In genomic region chr1:156707486-156708244, GRCh38 we compare ENCODE assay signal across 8 cellular contexts. TPM values are rescaled to one million over a fixed set of nuclear protein-coding genes. Genes with fewer than 3 reads are reported as not detected.
A peak's percentile ranks its signal among the peaks of the same experiment; 100 is the strongest.
DNase-seq lines count a peak whose midpoint lies in the region; ATAC-seq and TF ChIP-seq lines count a peak whose summit lies in the region.
"Had no signal": no experiment of that assay in that cellular context is flagged by ENCODE, and none has a peak within 500 bp of the region (broad histone marks: within the 10 kb centered on the region; RNA-seq: fewer than 3 reads in every experiment).

No MANE protein-coding gene starts in this region.

- no peak overlapping the region for H2BK15ac ChIP-seq in H9 (ENCODE audit: low read depth, low read length)

- H3K9me3 ChIP-seq in H9 (ENCODE audit: control insufficient read depth, low read depth, low read length) = no peaks in the 10 kb centered on the region
- H3K9me3 ChIP-seq: psoas muscle had no signal

- no peak overlapping the region for H3K4me3 ChIP-seq in choroid plexus epithelial cell (ENCODE audit: low read depth, low read length)
- H3K4me3 ChIP-seq: psoas muscle had no signal

- no peak for ATAC-seq in GM18907 (IDR thresholded peaks at IDR 0.05; ENCODE audit: unreplicated experiment)

- peak overlapping the region; percentile 83 for H3K4me2 ChIP-seq in H9 (ENCODE audit: insufficient read depth, insufficient read length, low read length)

- H2BK120ac ChIP-seq in H9 (ENCODE audit: low read depth, low read length, poor library complexity, severe bottlenecking) = no peak overlapping the region

- no peak overlapping the region for H3K4ac ChIP-seq in H9 (ENCODE audit: low read depth, low read length)

- peak overlapping the region; percentile 56 for H3K18ac ChIP-seq in H9 (ENCODE audit: insufficient read length, low read depth, low read length)

- H3K4me1 Mint-ChIP-seq in H9 = peaks cover 78 to 80% of the 10 kb centered on the region in 2 experiments
- peaks cover 33% of the 10 kb centered on the region for H3K4me1 Mint-ChIP-seq in progenitor cell of endocrine pancreas (ENCODE audit: low read depth)

- H2AFZ ChIP-seq in H9 (ENCODE audit: low read length) = no peak overlapping the region

- peaks cover 29% of the 10 kb centered on the region for H3K27me3 Mint-ChIP-seq in H9 (ENCODE audit: low read depth)
- peaks cover 10% of the 10 kb centered on the region for H3K27me3 Mint-ChIP-seq in progenitor cell of endocrine pancreas

- TF ChIP-seq CTCF in H9 (conservative IDR thresholded peaks at IDR 0.05) (no peak), choroid plexus epithelial cell (conservative IDR thresholded peaks at IDR 0.05; ENCODE audit: low read depth, low read length) (no peak), progenitor cell of endocrine pancreas (IDR thresholded peaks at IDR 0.05; ENCODE audit: unreplicated experiment) (no peak)

- H3K27ac Mint-ChIP-seq in H9 (peak overlapping the region; percentile 92 to 99 (median 97)), progenitor cell of endocrine pancreas (peak overlapping the region; percentile 85)

- peaks cover 2 to 7% (median 5%) of the 10 kb centered on the region in 3 experiments; a peak in 6 of 7 replicates for H3K36me3 Mint-ChIP-seq in H9 (ENCODE audit: insufficient read depth in 1 of 3, low read depth in 3 of 3)
- H3K36me3 Mint-ChIP-seq in progenitor cell of endocrine pancreas (ENCODE audit: insufficient read depth) = no peaks in the 10 kb centered on the region

- no peaks in the 10 kb centered on the region for H3K79me2 ChIP-seq in H9 (ENCODE audit: insufficient read depth, low read length)

- no peaks in the 10 kb centered on the region for H4K20me1 ChIP-seq in H9 (ENCODE audit: control insufficient read depth, insufficient read depth, insufficient read length)

- H3K9me3 Mint-ChIP-seq in H9 (no peaks in the 10 kb centered on the region; a peak in 1 of 5 replicates), progenitor cell of endocrine pancreas (ENCODE audit: low read depth) (no peaks in the 10 kb centered on the region)

- H3K23ac ChIP-seq in H9 (ENCODE audit: insufficient read length, low read depth, low read length) = no peak overlapping the region

- H3K9ac ChIP-seq in H9 (ENCODE audit: extremely low read depth, insufficient read length, low read length) = no peak overlapping the region

- peak overlapping the region; percentile 25 for H2BK12ac ChIP-seq in H9 (ENCODE audit: insufficient read length, low read depth, low read length)

- peak overlapping the region; percentile 45; the same call in 1 of the 2 replicates for H3K14ac ChIP-seq in H9 (ENCODE audit: insufficient read depth, low read length)

- no peaks in the 10 kb centered on the region for H3K79me1 ChIP-seq in H9 (ENCODE audit: insufficient read depth, low read depth, low read length, poor library complexity, severe bottlenecking)

- no peak overlapping the region for H3K56ac ChIP-seq in H9 (ENCODE audit: insufficient read length, low read depth, low read length)

- no peak overlapping the region for H2BK20ac ChIP-seq in H9 (ENCODE audit: low read depth, low read length, poor library complexity, severe bottlenecking)

- no peak overlapping the region for H2BK5ac ChIP-seq in H9 (ENCODE audit: insufficient read length, low read length)

- peaks cover 17% of the 10 kb centered on the region; the same call in 1 of the 2 replicates for H3K4me1 ChIP-seq in H9 (ENCODE audit: insufficient read depth, low read length)

- no peak overlapping the region for H3K27ac ChIP-seq in H9 (ENCODE audit: insufficient read length, low read depth, low read length)
- H3K27ac ChIP-seq: psoas muscle had no signal

- H3K4me3 Mint-ChIP-seq in H9 = peak overlapping the region; percentile 74 to 91
- no peak overlapping the region for H3K4me3 Mint-ChIP-seq in progenitor cell of endocrine pancreas (ENCODE audit: low read depth)

- no peak overlapping the region for H2AK5ac ChIP-seq in H9 (ENCODE audit: insufficient read length, low read length)

- peaks cover 39% of the 10 kb centered on the region for H3K23me2 ChIP-seq in H9 (ENCODE audit: insufficient read length, low read depth, low read length, poor library complexity, severe bottlenecking)

- H4K91ac ChIP-seq in H9 (ENCODE audit: insufficient read length, low read depth, low read length) = no peak overlapping the region

- DNase-seq in H9 = peak; percentile 74
- peak; percentile 50 for DNase-seq in choroid plexus epithelial cell (ENCODE audit: low read depth)
- DNase-seq in progenitor cell of endocrine pancreas (ENCODE audit: low spot score, unreplicated experiment) = no peak
- no peak for DNase-seq in HuH-7.5 (ENCODE audit: low spot score)
- DNase-seq in SK-N-DZ (ENCODE audit: low spot score) = no peak
- DNase-seq: T-helper 9 cell had no signal

- H4K8ac ChIP-seq in H9 (replicated peaks; ENCODE audit: insufficient read length, low read depth, low read length) = no peak overlapping the region

- no CpG with 5 or more reads among the region's 6 CpGs for WGBS in H9 (ENCODE audit: extremely low coverage, insufficient read length, low lambda C conversion rate)

- no peak overlapping the region for H3T11ph ChIP-seq in H9 (ENCODE audit: low read length)

- H3K27me3 ChIP-seq in H9 (ENCODE audit: insufficient read depth, low read length) = peaks cover 3% of the 10 kb centered on the region; the same call in 1 of the 2 replicates

- no peak overlapping the region for H4K5ac ChIP-seq in H9 (ENCODE audit: insufficient read length, low read depth, low read length)

RNA-seq across cellular contexts. Expression of gene CRABP2, which starts 2.3 kb away (rescaled TPM):
- total RNA-seq in H9 (2021) (180 and 184 TPM in 2 replicates), progenitor cell of endocrine pancreas (70.4 and 125 TPM in 2 replicates)
- 5.4 and 5.6 TPM in 2 replicates for polyA plus RNA-seq in SK-N-DZ (2014; cell fraction: cytosol; rRNA removed)
- 1.1 and 1.9 TPM in 2 replicates for polyA plus RNA-seq in SK-N-DZ (2014; cell fraction: nucleus; rRNA removed)

RNA-seq across cellular contexts. Expression of gene METTL25B, which starts 20.6 kb away (rescaled TPM):
- total RNA-seq in H9 (2021) = 24.4 and 26.2 TPM in 2 replicates
- total RNA-seq in progenitor cell of endocrine pancreas = 40.0 and 42.4 TPM in 2 replicates
- 37.7 and 39.2 TPM in 2 replicates for polyA plus RNA-seq in SK-N-DZ (2014; cell fraction: cytosol; rRNA removed)
- polyA plus RNA-seq in SK-N-DZ (2014; cell fraction: nucleus; rRNA removed) = 54.6 and 79.2 TPM in 2 replicates

RNA-seq across cellular contexts. Expression of gene ISG20L2, which starts 20.9 kb away (rescaled TPM):
- total RNA-seq in H9 (2021) = 52.4 and 57.6 TPM in 2 replicates
- 36.9 and 38.9 TPM in 2 replicates for total RNA-seq in progenitor cell of endocrine pancreas
- 40.3 and 50.7 TPM in 2 replicates for polyA plus RNA-seq in SK-N-DZ (2014; cell fraction: cytosol; rRNA removed)
- polyA plus RNA-seq in SK-N-DZ (2014; cell fraction: nucleus; rRNA removed) = 5.3 and 6.9 TPM in 2 replicates

RNA-seq across cellular contexts. Expression of gene NES, which starts 30.5 kb away (rescaled TPM):
- 167 and 168 TPM in 2 replicates for total RNA-seq in H9 (2021)
- 33.9 and 39.2 TPM in 2 replicates for total RNA-seq in progenitor cell of endocrine pancreas
- polyA plus RNA-seq in SK-N-DZ (2014; cell fraction: cytosol; rRNA removed) = 14.8 and 34.1 TPM in 2 replicates
- 38.7 and 46.8 TPM in 2 replicates for polyA plus RNA-seq in SK-N-DZ (2014; cell fraction: nucleus; rRNA removed)

RNA-seq across cellular contexts. Expression of gene MRPL24, which starts 33.2 kb away (rescaled TPM):
- total RNA-seq in H9 (2021) (27.3 and 29.0 TPM in 2 replicates), progenitor cell of endocrine pancreas (35.9 and 43.2 TPM in 2 replicates)
- 98.9 and 109 TPM in 2 replicates for polyA plus RNA-seq in SK-N-DZ (2014; cell fraction: cytosol; rRNA removed)
- polyA plus RNA-seq in SK-N-DZ (2014; cell fraction: nucleus; rRNA removed) = 67.7 and 93.2 TPM in 2 replicates

Comparison
In these comparisons a context has a peak if more than half of its experiments do, and no peak if none do; other contexts are left out.
1. DNase-seq: peak in H9 (single experiment) and choroid plexus epithelial cell (single experiment); none in progenitor cell of endocrine pancreas (single experiment), HuH-7.5 (single experiment) and SK-N-DZ (single experiment).